ENCODE assay signal across 8 cellular contexts in genomic region chr9:74953235-74953741, GRCh38. TPM values are rescaled to one million over a fixed set of nuclear protein-coding genes. Genes with fewer than 3 reads are reported as not detected.
DNase-seq lines count a peak whose midpoint lies in the region; ATAC-seq and TF ChIP-seq lines count a peak whose summit lies in the region.

No MANE protein-coding gene starts in this region.

- intact Hi-C loops in testis (cut with DNase I; ENCODE audit: low total_unique reads), result no loop called here

- no peak for TF ChIP-seq CTCF in testis (IDR thresholded peaks at IDR 0.05)

- no peak for TF ChIP-seq POLR2A in testis (IDR thresholded peaks at IDR 0.05)

- peak overlapping the region; percentile 96 for H3K4me3 ChIP-seq in adipocyte (ENCODE audit: low read length)
- H3K4me3 ChIP-seq in testis, result peak overlapping the region; percentile 95 to 96

- H3K9me3 ChIP-seq in adipocyte (ENCODE audit: control insufficient read depth, low read length), result no peaks in the 10 kb centered on the region
- no peaks in the 10 kb centered on the region for H3K9me3 ChIP-seq in testis

- H3K36me3 ChIP-seq in adipocyte (ENCODE audit: control insufficient read depth, insufficient read depth, low read length, severe bottlenecking) (no peaks in the 10 kb centered on the region), testis (ENCODE audit: low read depth, missing control alignments) (no peaks in the 10 kb centered on the region)

- H3K4me1 ChIP-seq in adipocyte (ENCODE audit: control insufficient read depth, insufficient read depth, low read length) (peaks cover 3% of the 10 kb centered on the region), testis (no peaks in the 10 kb centered on the region)

- WGBS in testis, 2 donors, result 18 to 19% methylated on average over 7 of the region's 7 CpGs

- H3K27me3 ChIP-seq in adipocyte (replicated peaks; ENCODE audit: control insufficient read depth, insufficient read depth, low read length) (no peaks in the 10 kb centered on the region), testis (no peaks in the 10 kb centered on the region)

- H3K27ac ChIP-seq in testis, result peak overlapping the region; percentile 95 to 98

- ATAC-seq in HG03378 (IDR thresholded peaks at IDR 0.05; ENCODE audit: unreplicated experiment), result peak; percentile 5
- no peak for ATAC-seq in HG03045 (IDR thresholded peaks at IDR 0.05; ENCODE audit: unreplicated experiment)

- H3K9ac ChIP-seq in adipocyte (ENCODE audit: low read length), result peak overlapping the region; percentile 93

- peak; percentile 66 for DNase-seq in DMS53 (lab: John Stamatoyannopoulos, UW)
- no peak for DNase-seq in DMS53 treated with DMSO at 0.1 percent for 48 hours (lab: John Stamatoyannopoulos, UW; ENCODE audit: unreplicated experiment)
- peak; percentile 44 for DNase-seq in adipocyte (ENCODE audit: low read depth)
- DNase-seq in left kidney (ENCODE audit: low read depth, low spot score), result peak; percentile 8
- peak; percentile 22 for DNase-seq in testis
- no peak for DNase-seq in SHP77 treated with DMSO at 0.1 percent for 48 hours (lab: John Stamatoyannopoulos, UW)

RNA-seq across cellular contexts. Expression of gene C9orf40, which starts 0.6 kb away (rescaled TPM):
- 10 to 100 TPM in 1 of 2 donors, 1 to 10 TPM in 1; 8.9 to 14.6 TPM for total RNA-seq in testis
- polyA plus RNA-seq in testis (ENCODE audit: insufficient read depth, low read depth, low replicate concordance), result 21.4 TPM

Comparison
In these comparisons a context has a peak if more than half of its experiments do, and no peak if none do; other contexts are left out.
1. DNase-seq: peak in DMS53 (single experiment), adipocyte (single experiment), left kidney (single experiment) and testis (single experiment); none in DMS53 treated with DMSO at 0.1 percent for 48 hours (single experiment) and SHP77 treated with DMSO at 0.1 percent for 48 hours (single experiment).